Comparison of ENCODE assay signal across 20 cellular contexts in the genomic region with DNA sequence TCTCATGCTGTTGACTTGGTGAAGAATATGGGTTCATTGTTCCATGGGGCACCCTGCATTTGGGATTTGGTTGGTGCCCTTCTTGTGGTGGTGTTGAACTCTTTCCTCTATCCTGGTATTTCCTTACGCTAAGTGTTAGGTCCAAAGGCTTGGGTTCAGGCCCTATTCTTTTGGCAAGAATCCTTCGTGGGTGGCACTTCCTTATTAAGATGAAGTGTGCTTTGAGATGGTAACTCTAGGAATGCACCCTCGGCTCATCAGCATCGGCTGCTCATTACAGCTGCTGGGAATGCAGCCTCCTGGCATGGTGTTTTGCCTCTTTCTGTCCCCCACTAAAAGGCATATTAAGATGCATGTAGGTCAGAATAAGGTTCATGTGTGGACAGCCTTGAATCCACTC.
A peak's percentile ranks its signal among the peaks of the same experiment; 100 is the strongest.
DNase-seq lines count a peak whose midpoint lies in the region; TF ChIP-seq lines count a peak whose summit lies in the region.
"Had no signal": no experiment of that assay in that cellular context is flagged by ENCODE, and none has a peak within 500 bp of the region (broad histone marks: within the 10 kb centered on the region; RNA-seq: fewer than 3 reads in every experiment).

No MANE protein-coding gene starts in this region.

- no peak overlapping the region for H2AFZ ChIP-seq in GM23248

- peaks cover 18% of the 10 kb centered on the region for H3F3A ChIP-seq in GM23248 (ENCODE audit: insufficient read depth)

- H3K27me3 ChIP-seq in GM23248 (replicated peaks; ENCODE audit: insufficient read depth) = no peaks in the 10 kb centered on the region
- H3K27me3 ChIP-seq: BLaER1 treated with 17β-estradiol and CSF1 and Interleukin-3, amounts not matched to agents 10 nM and 100 nM; Peyer's patch; SJCRH30 had no signal

- H3K36me3 Mint-ChIP-seq in nephron progenitor cell (ENCODE audit: low read depth) = no peaks in the 10 kb centered on the region
- H3K36me3 Mint-ChIP-seq: CD8-positive, alpha-beta T cell; IgD-negative memory B cell had no signal

- peaks cover 53% of the 10 kb centered on the region for H3K4me1 Mint-ChIP-seq in nephron progenitor cell
- H3K4me1 Mint-ChIP-seq: IgD-negative memory B cell had no signal

- peaks cover 7% of the 10 kb centered on the region for H3K27me3 Mint-ChIP-seq in nephron progenitor cell (ENCODE audit: low read depth, poor library complexity)
- H3K27me3 Mint-ChIP-seq: IgD-negative memory B cell had no signal

- H3K4me3 ChIP-seq in GM23248 = no peak overlapping the region
- H3K4me3 ChIP-seq in coronary artery = no peak overlapping the region
- H3K4me3 ChIP-seq: BLaER1 treated with 17β-estradiol and CSF1 and Interleukin-3, amounts not matched to agents 10 nM and 100 nM; Peyer's patch; SJCRH30 had no signal

- no peaks in the 10 kb centered on the region for H3K9me2 ChIP-seq in GM23248 (ENCODE audit: insufficient read depth)

- no peaks in the 10 kb centered on the region for H3K9me3 ChIP-seq in GM23248 (ENCODE audit: low read depth)
- H3K9me3 ChIP-seq: BLaER1 treated with 17β-estradiol and CSF1 and Interleukin-3, amounts not matched to agents 10 nM and 100 nM; Peyer's patch; SJCRH30 had no signal

- H4K20me1 ChIP-seq in GM23248 (ENCODE audit: insufficient read depth) = no peaks in the 10 kb centered on the region
- H4K20me1 ChIP-seq: BLaER1 treated with 17β-estradiol and CSF1 and Interleukin-3, amounts not matched to agents 10 nM and 100 nM had no signal

- no peaks in the 10 kb centered on the region for H3K36me3 ChIP-seq in GM23248 (ENCODE audit: low read depth)
- H3K36me3 ChIP-seq: BLaER1 treated with 17β-estradiol and CSF1 and Interleukin-3, amounts not matched to agents 10 nM and 100 nM; Peyer's patch; SJCRH30 had no signal

- H3K27ac Mint-ChIP-seq in nephron progenitor cell = peak overlapping the region; percentile 46
- H3K27ac Mint-ChIP-seq: CD8-positive, alpha-beta T cell; IgD-negative memory B cell had no signal

- in situ Hi-C loops in GM23248 (cut with MboI) = no loop called here

- no peaks in the 10 kb centered on the region for H3K79me2 ChIP-seq in GM23248 (ENCODE audit: insufficient read depth)

- DNase-seq in GM23248 = peak; percentile 24
- peak; percentile 49 for DNase-seq in coronary artery (ENCODE audit: low spot score)
- DNase-seq in nephron progenitor cell = no peak
- DNase-seq in SKM-1 treated with dmso at 0.1 percent for 144 hours (lab: John Stamatoyannopoulos, UW; ENCODE audit: unreplicated experiment) = no peak
- DNase-seq in stimulated activated CD4-positive, alpha-beta T cell treated with anti-CD3 and anti-CD28 coated beads, Interleukin-2, amount 100 ng/mL, for 48 hours = no peak
- DNase-seq in NCI-H1417 (lab: John Stamatoyannopoulos, UW) = no peak
- DNase-seq in anterior cingulate cortex (lab: John Stamatoyannopoulos, UW) = no peak
- DNase-seq: ACHN; Calu3; CD8-positive, alpha-beta T cell; DMS153; NCI-H1105; NCI-H2081; NCI-H2171 treated with DMSO at 0.1 percent for 48 hours; NCI-H446; NCI-H526; SJCRH30 had no signal

- WGBS in GM23248 (ENCODE audit: low coverage in 1 of 2, low lambda C conversion rate in 2 of 2, missing lambda C conversion rate in 2 of 2), 2 experiments = 65 to 66% methylated on average over 4 of the region's 4 CpGs

- H3K4me2 ChIP-seq in GM23248 (ENCODE audit: unreplicated experiment) = no peak overlapping the region
- H3K4me2 ChIP-seq: BLaER1 treated with 17β-estradiol and CSF1 and Interleukin-3, amounts not matched to agents 10 nM and 100 nM had no signal

- H3K27ac ChIP-seq in GM23248 = no peak overlapping the region
- no peak overlapping the region for H3K27ac ChIP-seq in coronary artery
- H3K27ac ChIP-seq: BLaER1 treated with 17β-estradiol and CSF1 and Interleukin-3, amounts not matched to agents 10 nM and 100 nM; Peyer's patch; SJCRH30 had no signal

- H3K4me1 ChIP-seq in GM23248 (ENCODE audit: insufficient read depth) = peaks cover 28% of the 10 kb centered on the region
- H3K4me1 ChIP-seq: Peyer's patch, SJCRH30 had no signal

- no peak overlapping the region for H3K4me3 Mint-ChIP-seq in nephron progenitor cell
- H3K4me3 Mint-ChIP-seq: CD8-positive, alpha-beta T cell; IgD-negative memory B cell had no signal

- H3K9ac ChIP-seq in GM23248 = no peak overlapping the region
- H3K9ac ChIP-seq: BLaER1 treated with 17β-estradiol and CSF1 and Interleukin-3, amounts not matched to agents 10 nM and 100 nM had no signal

- no peaks in the 10 kb centered on the region for H3K9me3 Mint-ChIP-seq in nephron progenitor cell
- H3K9me3 Mint-ChIP-seq: CD8-positive, alpha-beta T cell; IgD-negative memory B cell had no signal

- TF ChIP-seq CTCF in coronary artery (IDR thresholded peaks at IDR 0.05) = no peak
- no peak for TF ChIP-seq CTCF in nephron progenitor cell (IDR thresholded peaks at IDR 0.05)

Comparison
In these comparisons a context has a peak if more than half of its experiments do, and no peak if none do; other contexts are left out.
1. DNase-seq: peak in GM23248 (single experiment) and coronary artery (single experiment); none in nephron progenitor cell (single experiment), SKM-1 treated with dmso at 0.1 percent for 144 hours (single experiment), stimulated activated CD4-positive, alpha-beta T cell treated with anti-CD3 and anti-CD28 coated beads, Interleukin-2, amount 100 ng/mL, for 48 hours (0 of 2), NCI-H1417 (0 of 3) and anterior cingulate cortex (0 of 58).